Comparison of ENCODE assay signal across 31 cellular contexts in genomic region chr4:150853882-150854281, GRCh38.
"Had no signal": no experiment of that assay in that cellular context is flagged by ENCODE, and none has a peak within 500 bp of the region (broad histone marks: within the 10 kb centered on the region; RNA-seq: fewer than 3 reads in every experiment).

No MANE protein-coding gene starts in this region.

- H3K4me3 ChIP-seq: ovary, psoas muscle, right lobe of liver, sigmoid colon, smooth muscle cell, spleen, suprapubic skin, testis, tibial artery, transverse colon, upper lobe of right lung, uterus had no signal

- H2AFZ ChIP-seq: parathyroid adenoma had no signal

- ATAC-seq: naive thymus-derived CD8-positive, alpha-beta T cell; natural killer cell treated with Interleukin-12 subunit alpha and Interleukin-12 subunit beta and Interleukin-15 and Interleukin-18, amount 100 ng/mL, for 72 hours; psoas muscle; right cardiac atrium; right lobe of liver; stimulated activated memory B cell treated with anti-CD40 and anti-IgM and Interleukin-4, amounts not matched to agents 10 μg/mL and 1 μg/mL and 100 μg/mL, for 72 hours; stimulated activated naive CD8-positive, alpha-beta T cell treated with anti-CD3 and anti-CD28 coated beads, Interleukin-15, amount 100 ng/mL, for 72 hours; stimulated activated naive CD8-positive, alpha-beta T cell treated with anti-CD3 and anti-CD28 coated beads, Interleukin-15, Interleukin-2, amounts not matched to agents 100 U/mL and 50 U/mL, for 24 hours; upper lobe of right lung had no signal

- DNase-seq: naive B cell; naive thymus-derived CD8-positive, alpha-beta T cell; nephron progenitor cell; nucleus accumbens; ovary; posterior cingulate gyrus; psoas muscle; right cardiac atrium; right lobe of liver; sigmoid colon; spleen; stimulated activated CD4-positive, alpha-beta T cell treated with anti-CD3 and anti-CD28 coated beads, Interleukin-12 subunit alpha, Interleukin-12 subunit beta, amount 100 ng/mL, for 4 hours; stimulated activated CD4-positive, alpha-beta T cell treated with anti-CD3 and anti-CD28 coated beads, Interleukin-1b, Interleukin-23, amount 100 ng/mL, for 48 hours; stimulated activated CD4-positive, alpha-beta T cell treated with anti-CD3 and anti-CD28 coated beads, Interleukin-4, amount 100 ng/mL, for 1 hour; stimulated activated CD4-positive, alpha-beta T cell treated with anti-CD3 and anti-CD28 coated beads, Interleukin-4, amount 100 ng/mL, for 4 hours; stimulated activated CD8-positive, alpha-beta memory T cell treated with anti-CD3 and anti-CD28 coated beads, Interleukin-4, amount 100 ng/mL, for 48 hours; stimulated activated naive CD4-positive, alpha-beta T cell; stimulated activated naive CD8-positive, alpha-beta T cell treated with anti-CD3 and anti-CD28 coated beads, Interleukin-15, amount 100 ng/mL, for 72 hours; stimulated activated naive CD8-positive, alpha-beta T cell treated with anti-CD3 and anti-CD28 coated beads, Interleukin-15, Interleukin-2, amounts not matched to agents 100 U/mL and 50 U/mL, for 24 hours; substantia nigra; testis; tibial artery; transverse colon; upper lobe of right lung; uterus had no signal

- H3K79me2 ChIP-seq: parathyroid adenoma had no signal

- H3K9me3 ChIP-seq: neutrophil, ovary, psoas muscle, right lobe of liver, sigmoid colon, spleen, suprapubic skin, testis, tibial artery, transverse colon, upper lobe of right lung, uterus had no signal

- H3K4me1 ChIP-seq: parathyroid adenoma, psoas muscle, right lobe of liver, sigmoid colon, suprapubic skin, testis, tibial artery, upper lobe of right lung, uterus had no signal

- H3K27me3 ChIP-seq: neutrophil, ovary, right lobe of liver, sigmoid colon, spleen, suprapubic skin, testis, tibial artery, transverse colon, upper lobe of right lung, uterus had no signal

- H3K36me3 ChIP-seq: neutrophil, ovary, uterus had no signal

- H3K4me2 ChIP-seq: smooth muscle cell had no signal

- H3K27ac ChIP-seq: neutrophil, ovary, parathyroid adenoma, psoas muscle, right lobe of liver, sigmoid colon, spleen, suprapubic skin, testis, tibial artery, transverse colon, upper lobe of right lung, uterus had no signal

- H3K9ac ChIP-seq: parathyroid adenoma had no signal
